In the genomic region with DNA sequence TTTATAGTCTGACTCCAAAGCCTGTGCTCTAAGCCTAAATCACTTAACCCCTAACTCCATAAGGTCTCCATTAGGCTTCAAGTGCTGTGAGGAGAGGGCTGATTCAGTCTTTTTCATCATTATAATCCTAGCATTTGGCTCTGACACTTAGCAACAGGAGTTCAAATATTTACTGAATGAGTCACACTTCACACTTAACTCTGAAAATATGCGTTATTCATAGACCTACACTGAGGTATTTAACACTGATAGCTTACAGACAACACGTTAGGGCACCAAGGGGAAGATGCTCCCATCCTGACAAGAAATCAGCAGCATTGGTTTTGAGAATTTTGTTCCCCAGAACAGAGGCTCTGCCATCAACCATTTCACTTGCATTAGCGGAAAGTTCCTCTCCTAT, we compare ENCODE assay signal across 8 cellular contexts. TPM values are rescaled to one million over a fixed set of nuclear protein-coding genes. Genes with fewer than 3 reads are reported as not detected.
DNase-seq lines count a peak whose midpoint lies in the region; ATAC-seq and TF ChIP-seq lines count a peak whose summit lies in the region.

No MANE protein-coding gene starts in this region.

- no peak overlapping the region for H3K9ac ChIP-seq in colonic mucosa (ENCODE audit: low read depth in 2 of 2, low read length in 2 of 2)

- H3K4me1 ChIP-seq in colonic mucosa, result no peaks in the 10 kb centered on the region

- no peaks in the 10 kb centered on the region for H3K27me3 Mint-ChIP-seq in activated CD8-positive, alpha-beta T cell treated with anti-CD3 and anti-CD28 coated beads for 36 hours
- H3K27me3 Mint-ChIP-seq in activated CD8-positive, alpha-beta T cell treated with anti-CD3 and anti-CD28 coated beads, Interleukin-2, amount 10 ng/mL, durations not matched to agents 7 days and 5 days (ENCODE audit: low read depth), result no peaks in the 10 kb centered on the region
- no peaks in the 10 kb centered on the region for H3K27me3 Mint-ChIP-seq in CD14-positive monocyte (ENCODE audit: low read depth in 3 of 3)

- no peaks in the 10 kb centered on the region for H3K9me3 ChIP-seq in colonic mucosa

- H3K36me3 ChIP-seq in colonic mucosa, result no peaks in the 10 kb centered on the region

- intact Hi-C loops in activated CD8-positive, alpha-beta T cell treated with anti-CD3 and anti-CD28 coated beads for 36 hours (cut with micrococcal nuclease), result loop anchor here (5.0 kb wide), 1 partner anchor 50 kb away; no protein-coding TSS in a partner anchor
- intact Hi-C loops in colonic mucosa (cut with DNase I) (no loop called here), CD14-positive monocyte (cut with micrococcal nuclease) (no loop called here)

- H3K4me3 Mint-ChIP-seq in activated CD8-positive, alpha-beta T cell treated with anti-CD3 and anti-CD28 coated beads for 36 hours, result no peak overlapping the region
- no peak overlapping the region for H3K4me3 Mint-ChIP-seq in activated CD8-positive, alpha-beta T cell treated with anti-CD3 and anti-CD28 coated beads, Interleukin-2, amount 10 ng/mL, durations not matched to agents 7 days and 5 days
- no peak overlapping the region for H3K4me3 Mint-ChIP-seq in CD14-positive monocyte

- no peak for DNase-seq in activated CD8-positive, alpha-beta T cell treated with anti-CD3 and anti-CD28 coated beads for 36 hours
- DNase-seq in activated CD8-positive, alpha-beta T cell treated with anti-CD3 and anti-CD28 coated beads, Interleukin-2, amount 10 ng/mL, durations not matched to agents 7 days and 5 days, result no peak
- DNase-seq in SHP77 treated with DMSO at 0.1 percent for 48 hours (lab: John Stamatoyannopoulos, UW) (peak; percentile 46), glomerular endothelial cell (ENCODE audit: extremely low read depth, low read depth, low spot score) (peak; percentile 80), stromal cell of bone marrow (ENCODE audit: low read depth) (peak; percentile 50), colonic mucosa (no peak), ureter (ENCODE audit: low spot score) (no peak), CD14-positive monocyte (ENCODE audit: low spot score) (no peak)

- H3K27ac ChIP-seq in colonic mucosa, result no peak overlapping the region

- POLR2A ChIA-PET in activated CD8-positive, alpha-beta T cell treated with anti-CD3 and anti-CD28 coated beads for 36 hours (lab: Charles Lee), result interaction anchor here (1.1 to 1.4 kb wide), 2 partner anchors 29 to 50 kb away, joined by 3 to 6 read pairs; no protein-coding TSS in a partner anchor
- POLR2A ChIA-PET in activated CD8-positive, alpha-beta T cell treated with anti-CD3 and anti-CD28 coated beads, Interleukin-2, amount 10 ng/mL, durations not matched to agents 7 days and 5 days (lab: Charles Lee), result interaction anchor here (1.3 kb wide), 1 partner anchor 52 kb away, joined by 4 read pairs; no protein-coding TSS in a partner anchor

- no peak for TF ChIP-seq CTCF in activated CD8-positive, alpha-beta T cell treated with anti-CD3 and anti-CD28 coated beads for 36 hours (IDR thresholded peaks at IDR 0.05)
- TF ChIP-seq CTCF in colonic mucosa (IDR thresholded peaks at IDR 0.05) (no peak), CD14-positive monocyte (IDR thresholded peaks at IDR 0.05) (no peak)

- no peaks in the 10 kb centered on the region for H3K27me3 ChIP-seq in colonic mucosa

- CTCF ChIA-PET in activated CD8-positive, alpha-beta T cell treated with anti-CD3 and anti-CD28 coated beads for 36 hours (lab: Charles Lee), result no interaction called here
- CTCF ChIA-PET in activated CD8-positive, alpha-beta T cell treated with anti-CD3 and anti-CD28 coated beads, Interleukin-2, amount 10 ng/mL, durations not matched to agents 7 days and 5 days (lab: Charles Lee), result interaction anchor here (1.5 kb wide), 1 partner anchor 871 kb away, joined by 3 read pairs; no protein-coding TSS in a partner anchor

- H3K4me1 Mint-ChIP-seq in activated CD8-positive, alpha-beta T cell treated with anti-CD3 and anti-CD28 coated beads for 36 hours (ENCODE audit: low read depth), result peaks cover 35% of the 10 kb centered on the region
- H3K4me1 Mint-ChIP-seq in activated CD8-positive, alpha-beta T cell treated with anti-CD3 and anti-CD28 coated beads, Interleukin-2, amount 10 ng/mL, durations not matched to agents 7 days and 5 days (ENCODE audit: low read depth), result peaks cover 3% of the 10 kb centered on the region
- H3K4me1 Mint-ChIP-seq in CD14-positive monocyte, result peaks cover 13% of the 10 kb centered on the region

- no peaks in the 10 kb centered on the region for H3K9me3 Mint-ChIP-seq in activated CD8-positive, alpha-beta T cell treated with anti-CD3 and anti-CD28 coated beads for 36 hours
- H3K9me3 Mint-ChIP-seq in activated CD8-positive, alpha-beta T cell treated with anti-CD3 and anti-CD28 coated beads, Interleukin-2, amount 10 ng/mL, durations not matched to agents 7 days and 5 days (ENCODE audit: insufficient read depth), result no peaks in the 10 kb centered on the region
- H3K9me3 Mint-ChIP-seq in CD14-positive monocyte, result peaks cover 0 to 2% (median 0%) of the 10 kb centered on the region in 7 donors

- ATAC-seq in activated CD8-positive, alpha-beta T cell treated with anti-CD3 and anti-CD28 coated beads for 36 hours, result peak; percentile 83
- no peak for ATAC-seq in activated CD8-positive, alpha-beta T cell treated with anti-CD3 and anti-CD28 coated beads, Interleukin-2, amount 10 ng/mL, durations not matched to agents 7 days and 5 days

- no peak overlapping the region for H3K4me3 ChIP-seq in colonic mucosa

- H3K27ac Mint-ChIP-seq in activated CD8-positive, alpha-beta T cell treated with anti-CD3 and anti-CD28 coated beads for 36 hours, result peak overlapping the region; percentile 63
- H3K27ac Mint-ChIP-seq in activated CD8-positive, alpha-beta T cell treated with anti-CD3 and anti-CD28 coated beads, Interleukin-2, amount 10 ng/mL, durations not matched to agents 7 days and 5 days, result no peak overlapping the region
- H3K27ac Mint-ChIP-seq in CD14-positive monocyte, result no peak overlapping the region

- peaks cover under 1% of the 10 kb centered on the region for H3K36me3 Mint-ChIP-seq in activated CD8-positive, alpha-beta T cell treated with anti-CD3 and anti-CD28 coated beads for 36 hours (ENCODE audit: low read depth)
- H3K36me3 Mint-ChIP-seq in activated CD8-positive, alpha-beta T cell treated with anti-CD3 and anti-CD28 coated beads, Interleukin-2, amount 10 ng/mL, durations not matched to agents 7 days and 5 days (ENCODE audit: low read depth), result peaks cover 17% of the 10 kb centered on the region
- peaks cover 0 to 7% of the 10 kb centered on the region in 2 donors for H3K36me3 Mint-ChIP-seq in CD14-positive monocyte

RNA-seq across cellular contexts. Expression of a gene that starts 53.5 kb away (rescaled TPM):
- total RNA-seq in activated CD8-positive, alpha-beta T cell treated with anti-CD3 and anti-CD28 coated beads for 36 hours, result 10 to 100 TPM; 35.8 to 36.8 TPM
- total RNA-seq in activated CD8-positive, alpha-beta T cell treated with anti-CD3 and anti-CD28 coated beads, Interleukin-2, amount 10 ng/mL, durations not matched to agents 7 days and 5 days, result 10 to 100 TPM; 50.7 to 54.0 TPM
- total RNA-seq in glomerular endothelial cell, result 22.6 and 25.6 TPM in 2 replicates
- total RNA-seq in colonic mucosa, result 10 to 100 TPM; 23.5 to 31.0 TPM
- total RNA-seq in ureter, result 42.3 TPM
- polyA plus RNA-seq in CD14-positive monocyte, result 10 to 100 TPM; 15.9 to 25.5 TPM

Comparison
In these comparisons a context has a peak if more than half of its experiments do, and no peak if none do; other contexts are left out.
1. DNase-seq: peak in SHP77 treated with DMSO at 0.1 percent for 48 hours (single experiment), glomerular endothelial cell (single experiment) and stromal cell of bone marrow (single experiment); none in activated CD8-positive, alpha-beta T cell treated with anti-CD3 and anti-CD28 coated beads for 36 hours (single experiment), activated CD8-positive, alpha-beta T cell treated with anti-CD3 and anti-CD28 coated beads, Interleukin-2, amount 10 ng/mL, durations not matched to agents 7 days and 5 days (single experiment), colonic mucosa (single experiment), ureter (single experiment) and CD14-positive monocyte (single experiment).